In the genomic region with DNA sequence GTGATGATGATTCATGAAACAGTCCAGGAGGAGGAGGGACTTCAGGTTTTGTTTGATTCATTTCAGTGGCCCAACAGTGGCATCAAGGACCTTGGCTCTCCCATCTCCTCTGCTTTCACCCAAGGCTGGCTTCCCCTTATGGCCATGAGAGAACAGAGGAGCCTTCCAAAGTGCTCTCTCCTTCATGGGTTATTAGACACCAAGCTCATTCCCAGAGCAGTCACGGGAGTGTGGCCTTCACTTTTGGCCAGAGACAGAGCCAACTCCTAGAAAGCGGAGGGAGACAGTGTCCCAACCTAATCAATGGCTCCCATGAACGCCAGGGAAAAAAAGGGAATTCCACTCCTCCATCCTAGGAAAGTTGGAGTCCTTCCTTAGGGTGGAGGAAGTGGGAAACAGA, we compare ENCODE assay signal across 10 cellular contexts. TPM values are rescaled to one million over a fixed set of nuclear protein-coding genes. Genes with fewer than 3 reads are reported as not detected.
DNase-seq lines count a peak whose midpoint lies in the region; ATAC-seq and TF ChIP-seq lines count a peak whose summit lies in the region.
"Had no signal": no experiment of that assay in that cellular context is flagged by ENCODE, and none has a peak within 500 bp of the region (broad histone marks: within the 10 kb centered on the region; RNA-seq: fewer than 3 reads in every experiment).

No MANE protein-coding gene starts in this region.

- DNase-seq in activated naive CD4-positive, alpha-beta T cell treated with anti-CD3 and anti-CD28 coated beads, Interleukin-2, amount 10 ng/mL, durations not matched to agents 7 days and 5 days, result no peak
- no peak for DNase-seq in activated naive CD4-positive, alpha-beta T cell (lab: John Stamatoyannopoulos, UW)
- no peak for DNase-seq in activated CD4-positive, alpha-beta memory T cell treated with anti-CD3 and anti-CD28 coated beads, Interleukin-2, amount 10 ng/mL, durations not matched to agents 7 days and 5 days
- DNase-seq in hepatocyte (ENCODE audit: low spot score), result no peak
- no peak for DNase-seq in sciatic nerve (ENCODE audit: low spot score)
- DNase-seq: NCI-H1417, SHP77 had no signal

- H3K27ac ChIP-seq in hepatocyte (no peak overlapping the region), subcutaneous abdominal adipose tissue (ENCODE audit: low read depth, low read length) (peak overlapping the region; percentile 92)

- H3K4me1 ChIP-seq in hepatocyte (ENCODE audit: insufficient read depth) (peaks cover 34% of the 10 kb centered on the region), subcutaneous abdominal adipose tissue (ENCODE audit: control insufficient read depth in 5 of 5, insufficient read depth in 5 of 5, low read length in 5 of 5) (peaks cover 0 to 51% (median 47%) of the 10 kb centered on the region in 5 donors)

- peak overlapping the region; percentile 82 for H3K4me2 ChIP-seq in hepatocyte

- H3K36me3 Mint-ChIP-seq in activated naive CD4-positive, alpha-beta T cell treated with anti-CD3 and anti-CD28 coated beads, Interleukin-2, amount 10 ng/mL, durations not matched to agents 7 days and 5 days, result peaks cover 54% of the 10 kb centered on the region
- peaks cover 52% of the 10 kb centered on the region for H3K36me3 Mint-ChIP-seq in activated CD4-positive, alpha-beta memory T cell treated with anti-CD3 and anti-CD28 coated beads, Interleukin-2, amount 10 ng/mL, durations not matched to agents 7 days and 5 days (ENCODE audit: low read depth)

- POLR2A ChIA-PET in activated CD4-positive, alpha-beta memory T cell treated with anti-CD3 and anti-CD28 coated beads, Interleukin-2, amount 10 ng/mL, durations not matched to agents 7 days and 5 days (lab: Charles Lee), result interaction anchor here (1.0 to 2.8 kb wide), 4 partner anchors 13 to 590 kb away, joined by 3 to 22 read pairs (median 5); a partner anchor contains a TSS

- peak overlapping the region; percentile 80 for H3K4me3 Mint-ChIP-seq in activated naive CD4-positive, alpha-beta T cell treated with anti-CD3 and anti-CD28 coated beads, Interleukin-2, amount 10 ng/mL, durations not matched to agents 7 days and 5 days
- peak overlapping the region; percentile 92 for H3K4me3 Mint-ChIP-seq in activated CD4-positive, alpha-beta memory T cell treated with anti-CD3 and anti-CD28 coated beads, Interleukin-2, amount 10 ng/mL, durations not matched to agents 7 days and 5 days

- no peak overlapping the region for H3K9ac ChIP-seq in subcutaneous abdominal adipose tissue (ENCODE audit: low read length in 5 of 5)

- 97% methylated on average over 3 of the region's 3 CpGs for WGBS in hepatocyte (ENCODE audit: low lambda C conversion rate, missing lambda C conversion rate)

- no peak for TF ChIP-seq CTCF in hepatocyte (IDR thresholded peaks at IDR 0.05; ENCODE audit: poor library complexity)

- H3K4me3 ChIP-seq in hepatocyte, result no peak overlapping the region
- H3K4me3 ChIP-seq in subcutaneous abdominal adipose tissue (ENCODE audit: low read depth in 1 of 5, low read length in 5 of 5), result peak overlapping the region in 1 of 5 donors; percentile 2

- peaks cover 18% of the 10 kb centered on the region for H4K20me1 ChIP-seq in hepatocyte (ENCODE audit: insufficient read depth, poor library complexity, severe bottlenecking)

- H3K4me1 Mint-ChIP-seq in activated naive CD4-positive, alpha-beta T cell treated with anti-CD3 and anti-CD28 coated beads, Interleukin-2, amount 10 ng/mL, durations not matched to agents 7 days and 5 days, result peaks cover 65% of the 10 kb centered on the region
- H3K4me1 Mint-ChIP-seq in activated CD4-positive, alpha-beta memory T cell treated with anti-CD3 and anti-CD28 coated beads, Interleukin-2, amount 10 ng/mL, durations not matched to agents 7 days and 5 days, result peaks cover 61% of the 10 kb centered on the region

- no peaks in the 10 kb centered on the region for H3K36me3 ChIP-seq in hepatocyte (replicated peaks; ENCODE audit: insufficient read depth, low read depth)
- peaks cover 0 to 3% (median 0%) of the 10 kb centered on the region in 5 donors for H3K36me3 ChIP-seq in subcutaneous abdominal adipose tissue (ENCODE audit: control insufficient read depth in 5 of 5, insufficient read depth in 5 of 5, low read length in 5 of 5)

- H3K27me3 ChIP-seq in hepatocyte (no peaks in the 10 kb centered on the region), subcutaneous abdominal adipose tissue (ENCODE audit: control insufficient read depth in 5 of 5, insufficient read depth in 4 of 5, low read length in 5 of 5) (peaks cover 0 to 2% (median 0%) of the 10 kb centered on the region in 5 donors)

- H3K9me2 ChIP-seq in hepatocyte (replicated peaks; ENCODE audit: insufficient read depth), result no peaks in the 10 kb centered on the region

- intact Hi-C loops in sciatic nerve (cut with DNase I), result no loop called here

- H3K9me3 Mint-ChIP-seq in activated naive CD4-positive, alpha-beta T cell treated with anti-CD3 and anti-CD28 coated beads, Interleukin-2, amount 10 ng/mL, durations not matched to agents 7 days and 5 days, result no peaks in the 10 kb centered on the region
- H3K9me3 Mint-ChIP-seq in activated CD4-positive, alpha-beta memory T cell treated with anti-CD3 and anti-CD28 coated beads, Interleukin-2, amount 10 ng/mL, durations not matched to agents 7 days and 5 days, result no peaks in the 10 kb centered on the region

- H3K79me2 ChIP-seq in hepatocyte, result peaks cover 67% of the 10 kb centered on the region

- H3K27me3 Mint-ChIP-seq in activated naive CD4-positive, alpha-beta T cell treated with anti-CD3 and anti-CD28 coated beads, Interleukin-2, amount 10 ng/mL, durations not matched to agents 7 days and 5 days, result no peaks in the 10 kb centered on the region
- no peaks in the 10 kb centered on the region for H3K27me3 Mint-ChIP-seq in activated CD4-positive, alpha-beta memory T cell treated with anti-CD3 and anti-CD28 coated beads, Interleukin-2, amount 10 ng/mL, durations not matched to agents 7 days and 5 days

- CTCF ChIA-PET in activated naive CD4-positive, alpha-beta T cell treated with anti-CD3 and anti-CD28 coated beads, Interleukin-2, amount 10 ng/mL, durations not matched to agents 7 days and 5 days (lab: Charles Lee), result no interaction called here
- CTCF ChIA-PET in activated CD4-positive, alpha-beta memory T cell treated with anti-CD3 and anti-CD28 coated beads, Interleukin-2, amount 10 ng/mL, durations not matched to agents 7 days and 5 days (lab: Charles Lee), result interaction anchor here (1.2 kb wide), 1 partner anchor 45 kb away, joined by 4 read pairs; no protein-coding TSS in a partner anchor

- ATAC-seq in HG03565 (IDR thresholded peaks at IDR 0.05; ENCODE audit: unreplicated experiment) (no peak), GM19397 (IDR thresholded peaks at IDR 0.05; ENCODE audit: unreplicated experiment) (no peak), sciatic nerve (no peak)

- H3K27ac Mint-ChIP-seq in activated naive CD4-positive, alpha-beta T cell treated with anti-CD3 and anti-CD28 coated beads, Interleukin-2, amount 10 ng/mL, durations not matched to agents 7 days and 5 days, result no peak overlapping the region
- no peak overlapping the region for H3K27ac Mint-ChIP-seq in activated CD4-positive, alpha-beta memory T cell treated with anti-CD3 and anti-CD28 coated beads, Interleukin-2, amount 10 ng/mL, durations not matched to agents 7 days and 5 days

- H2AFZ ChIP-seq in hepatocyte, result no peak overlapping the region

- H3K9me3 ChIP-seq in hepatocyte (ENCODE audit: low read depth), result no peaks in the 10 kb centered on the region
- no peaks in the 10 kb centered on the region for H3K9me3 ChIP-seq in subcutaneous abdominal adipose tissue (ENCODE audit: control insufficient read depth in 5 of 5, low read length in 5 of 5)

RNA-seq across cellular contexts. Expression of a gene that starts 0.9 kb away (rescaled TPM):
- 1 to 10 TPM; 7.9 to 9.3 TPM for total RNA-seq in activated CD4-positive, alpha-beta memory T cell treated with anti-CD3 and anti-CD28 coated beads, Interleukin-2, amount 10 ng/mL, durations not matched to agents 7 days and 5 days
- total RNA-seq in hepatocyte (4.6 and 4.8 TPM in 2 replicates), sciatic nerve (4.5 TPM)
- 6.3 and 6.8 TPM in 2 replicates for polyA plus RNA-seq in hepatocyte

RNA-seq across cellular contexts. Expression of a gene that starts 1.5 kb away (rescaled TPM):
- total RNA-seq in activated CD4-positive, alpha-beta memory T cell treated with anti-CD3 and anti-CD28 coated beads, Interleukin-2, amount 10 ng/mL, durations not matched to agents 7 days and 5 days, result 10 to 100 TPM; 28.2 to 31.5 TPM
- total RNA-seq in hepatocyte, result 6.7 and 9.2 TPM in 2 replicates
- 7.8 and 11.1 TPM in 2 replicates for polyA plus RNA-seq in hepatocyte
- total RNA-seq in sciatic nerve, result 30.7 TPM

RNA-seq across cellular contexts. Expression of a gene that starts 9.0 kb away (rescaled TPM):
- 100 to 1,000 TPM; 135 to 144 TPM for total RNA-seq in activated CD4-positive, alpha-beta memory T cell treated with anti-CD3 and anti-CD28 coated beads, Interleukin-2, amount 10 ng/mL, durations not matched to agents 7 days and 5 days
- total RNA-seq in hepatocyte (36.9 and 46.3 TPM in 2 replicates), sciatic nerve (38.8 TPM)
- 57.2 and 58.1 TPM in 2 replicates for polyA plus RNA-seq in hepatocyte

RNA-seq across cellular contexts. Expression of a gene that starts 27.3 kb away (rescaled TPM):
- total RNA-seq in activated CD4-positive, alpha-beta memory T cell treated with anti-CD3 and anti-CD28 coated beads, Interleukin-2, amount 10 ng/mL, durations not matched to agents 7 days and 5 days, result 10 to 100 TPM; 52.3 to 53.1 TPM
- total RNA-seq in hepatocyte, result 19.1 and 24.2 TPM in 2 replicates
- 28.8 and 42.6 TPM in 2 replicates for polyA plus RNA-seq in hepatocyte
- 37.2 TPM for total RNA-seq in sciatic nerve
